Comparison of ENCODE assay signal across 13 cellular contexts in the genomic region with DNA sequence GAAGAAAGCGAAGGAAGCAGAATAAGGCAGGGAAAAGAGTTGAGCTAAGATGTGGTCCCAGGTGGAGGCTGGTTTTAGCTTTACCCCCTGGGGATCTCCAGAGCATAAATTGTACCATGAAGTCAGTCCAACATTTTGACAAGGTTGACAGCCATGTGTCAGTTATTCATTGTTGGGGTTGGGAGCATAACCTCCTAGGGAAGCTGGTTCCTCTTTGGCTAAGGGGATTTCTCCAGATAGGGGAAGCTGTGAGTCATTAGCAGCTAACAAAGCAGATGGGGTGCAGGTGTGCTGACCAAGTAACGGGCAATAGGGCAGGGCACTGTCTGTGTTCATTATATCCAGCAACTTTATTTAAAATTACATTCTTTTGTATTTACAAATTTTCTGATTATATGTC.
DNase-seq lines count a peak whose midpoint lies in the region; ATAC-seq and TF ChIP-seq lines count a peak whose summit lies in the region.
"Had no signal": no experiment of that assay in that cellular context is flagged by ENCODE, and none has a peak within 500 bp of the region (broad histone marks: within the 10 kb centered on the region; RNA-seq: fewer than 3 reads in every experiment).

No MANE protein-coding gene starts in this region.

- H3K27ac Mint-ChIP-seq in activated T-cell treated with anti-CD3 and anti-CD28 coated beads, Interleukin-2, amount 50 U/mL, for 72 hours: no peak overlapping the region
- H3K27ac Mint-ChIP-seq in HFFc6: no peak overlapping the region
- H3K27ac Mint-ChIP-seq: activated naive CD8-positive, alpha-beta T cell treated with anti-CD3 and anti-CD28 coated beads, Interleukin-2, amount 50 U/mL, for 24 hours; natural killer cell; stimulated activated naive CD8-positive, alpha-beta T cell treated with anti-CD3 and anti-CD28 coated beads, Interleukin-15, Interleukin-2, amounts not matched to agents 100 ng/mL and 50 ng/mL, for 24 hours had no signal

- no peak overlapping the region for H3K4me3 Mint-ChIP-seq in activated T-cell treated with anti-CD3 and anti-CD28 coated beads, Interleukin-2, amount 50 U/mL, for 72 hours
- no peak overlapping the region for H3K4me3 Mint-ChIP-seq in HFFc6
- H3K4me3 Mint-ChIP-seq: activated naive CD8-positive, alpha-beta T cell treated with anti-CD3 and anti-CD28 coated beads, Interleukin-2, amount 50 U/mL, for 24 hours; natural killer cell; stimulated activated naive CD8-positive, alpha-beta T cell treated with anti-CD3 and anti-CD28 coated beads, Interleukin-15, Interleukin-2, amounts not matched to agents 100 ng/mL and 50 ng/mL, for 24 hours had no signal

- H3K27me3 Mint-ChIP-seq in activated T-cell treated with anti-CD3 and anti-CD28 coated beads, Interleukin-2, amount 50 U/mL, for 72 hours (ENCODE audit: low read depth): no peaks in the 10 kb centered on the region
- H3K27me3 Mint-ChIP-seq in HFFc6 (ENCODE audit: insufficient read depth): peaks cover 1% of the 10 kb centered on the region; the same call in 1 of the 2 replicates
- H3K27me3 Mint-ChIP-seq: stimulated activated naive CD8-positive, alpha-beta T cell treated with anti-CD3 and anti-CD28 coated beads, Interleukin-15, Interleukin-2, amounts not matched to agents 100 ng/mL and 50 ng/mL, for 24 hours had no signal

- no peaks in the 10 kb centered on the region for H3K9me3 Mint-ChIP-seq in activated T-cell treated with anti-CD3 and anti-CD28 coated beads, Interleukin-2, amount 50 U/mL, for 72 hours
- H3K9me3 Mint-ChIP-seq in HFFc6: no peaks in the 10 kb centered on the region
- H3K9me3 Mint-ChIP-seq: activated naive CD8-positive, alpha-beta T cell treated with anti-CD3 and anti-CD28 coated beads, Interleukin-2, amount 50 U/mL, for 24 hours; stimulated activated naive CD8-positive, alpha-beta T cell treated with anti-CD3 and anti-CD28 coated beads, Interleukin-15, Interleukin-2, amounts not matched to agents 100 ng/mL and 50 ng/mL, for 24 hours had no signal

- no peaks in the 10 kb centered on the region for H3K36me3 Mint-ChIP-seq in activated T-cell treated with anti-CD3 and anti-CD28 coated beads, Interleukin-2, amount 50 U/mL, for 72 hours (ENCODE audit: insufficient read depth in 2 of 2)
- no peaks in the 10 kb centered on the region for H3K36me3 Mint-ChIP-seq in HFFc6 (ENCODE audit: low read depth)
- H3K36me3 Mint-ChIP-seq: natural killer cell had no signal

- ATAC-seq in GM18511 (IDR thresholded peaks at IDR 0.05; ENCODE audit: unreplicated experiment) (peak; percentile 70), HG02610 (IDR thresholded peaks at IDR 0.05; ENCODE audit: unreplicated experiment) (peak; percentile 87), HG02870 (IDR thresholded peaks at IDR 0.05; ENCODE audit: unreplicated experiment) (no peak)
- no peak for ATAC-seq in activated T-cell treated with anti-CD3 and anti-CD28 coated beads, Interleukin-2, amount 50 U/mL, for 72 hours (replicated peaks in 1 of 2)
- ATAC-seq: activated naive CD8-positive, alpha-beta T cell treated with anti-CD3 and anti-CD28 coated beads, Interleukin-2, amount 50 U/mL, for 24 hours; natural killer cell had no signal

- H3K4me1 Mint-ChIP-seq in activated T-cell treated with anti-CD3 and anti-CD28 coated beads, Interleukin-2, amount 50 U/mL, for 72 hours (ENCODE audit: low read depth): no peaks in the 10 kb centered on the region
- H3K4me1 Mint-ChIP-seq in HFFc6 (ENCODE audit: low read depth): peaks cover 11% of the 10 kb centered on the region; the same call in 1 of the 2 replicates
- H3K4me1 Mint-ChIP-seq: activated naive CD8-positive, alpha-beta T cell treated with anti-CD3 and anti-CD28 coated beads, Interleukin-2, amount 50 U/mL, for 24 hours; natural killer cell had no signal

- DNase-seq in NOMO-1 treated with DMSO at 0.1 percent for 48 hours (lab: John Stamatoyannopoulos, UW; ENCODE audit: unreplicated experiment): peak; percentile 33
- DNase-seq in iris pigment epithelial cell (ENCODE audit: low read depth): peak; percentile 39
- no peak for DNase-seq in HUDEP-2 (lab: John Stamatoyannopoulos, UW; ENCODE audit: unreplicated experiment in 76 of 76)
- no peak for DNase-seq in activated T-cell treated with anti-CD3 and anti-CD28 coated beads, Interleukin-2, amount 50 U/mL, for 72 hours
- DNase-seq in HFFc6: no peak
- DNase-seq: activated CD4-positive, alpha-beta T cell treated with anti-CD3 and anti-CD28 coated beads, Interleukin-2, amount 50 U/mL, for 48 hours; activated naive CD8-positive, alpha-beta T cell treated with anti-CD3 and anti-CD28 coated beads, Interleukin-2, amount 50 U/mL, for 24 hours; natural killer cell; NCI-H1436 treated with DMSO at 0.1 percent for 48 hours had no signal

- no peak for TF ChIP-seq CTCF in HFFc6 (IDR thresholded peaks at IDR 0.05)

Comparison
In these comparisons a context has a peak if more than half of its experiments do, and no peak if none do; other contexts are left out.
1. ATAC-seq: peak in GM18511 (single experiment) and HG02610 (single experiment); none in activated T-cell treated with anti-CD3 and anti-CD28 coated beads, Interleukin-2, amount 50 U/mL, for 72 hours (0 of 2) and HG02870 (single experiment).
2. DNase-seq: peak in NOMO-1 treated with DMSO at 0.1 percent for 48 hours (single experiment) and iris pigment epithelial cell (single experiment); none in HUDEP-2 (0 of 76), activated T-cell treated with anti-CD3 and anti-CD28 coated beads, Interleukin-2, amount 50 U/mL, for 72 hours (0 of 2) and HFFc6 (single experiment).